In the genomic region with DNA sequence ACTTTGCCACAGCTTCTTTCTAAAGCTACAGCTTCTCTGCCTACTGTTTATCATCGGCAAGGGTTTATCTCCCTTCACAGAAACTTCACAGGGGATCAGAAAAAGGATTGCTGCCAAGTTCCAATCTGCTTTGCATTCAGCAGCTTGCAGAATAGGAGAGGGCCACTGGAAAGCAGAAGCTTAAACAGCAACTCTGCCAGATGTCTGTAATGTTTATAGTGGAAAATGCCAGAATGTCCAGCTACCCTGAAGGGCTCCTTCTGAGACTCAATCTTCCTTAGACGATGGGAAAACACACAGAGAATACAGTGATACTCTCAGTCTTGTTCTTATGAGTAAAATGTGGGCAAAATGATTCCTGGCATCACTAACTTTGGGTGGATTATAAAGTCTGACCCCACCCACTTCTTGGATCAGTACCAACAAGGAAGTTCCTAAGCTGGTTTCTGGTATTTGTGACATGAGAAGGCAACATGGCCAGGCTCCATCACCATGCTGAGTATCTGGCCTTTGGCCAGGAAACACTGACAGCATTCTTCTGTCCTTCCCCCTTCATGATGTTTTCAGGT, we compare ENCODE assay signal across 8 cellular contexts. TPM values are rescaled to one million over a fixed set of nuclear protein-coding genes. Genes with fewer than 3 reads are reported as not detected.
DNase-seq lines count a peak whose midpoint lies in the region; ATAC-seq and TF ChIP-seq lines count a peak whose summit lies in the region.

No MANE protein-coding gene starts in this region.

- no peaks in the 10 kb centered on the region for H3K9me2 ChIP-seq in HCT116 (ENCODE audit: insufficient read depth)

- no peaks in the 10 kb centered on the region for H3K79me2 ChIP-seq in HCT116 (ENCODE audit: insufficient read depth, low read length)

- intact Hi-C loops in HCT116 (cut with micrococcal nuclease), result no loop called here
- intact Hi-C loops in posterior vena cava (cut with DNase I), result loop anchor here in 1 of 2 donors (2.0 kb wide), 1 partner anchor 14 kb away; no protein-coding TSS in a partner anchor

- ATAC-seq in HCT116 (peak; percentile 34; the same call in 1 of the 2 replicates), HG03135 (IDR thresholded peaks at IDR 0.05; ENCODE audit: unreplicated experiment) (no peak), GM21423 (IDR thresholded peaks at IDR 0.05; ENCODE audit: unreplicated experiment) (no peak)

- H3K4me2 ChIP-seq in HCT116 (ENCODE audit: low read length), result peak overlapping the region; percentile 25; the same call in 1 of the 2 replicates

- H3K9me3 ChIP-seq in HCT116 (ENCODE audit: control insufficient read depth in 1 of 2, insufficient read depth in 1 of 2, low read depth in 1 of 2, low read length in 2 of 2), result no peaks in the 10 kb centered on the region
- H3K9me3 ChIP-seq in SJSA1 (replicated peaks), result no peaks in the 10 kb centered on the region

- H3K4me1 ChIP-seq in HCT116 (ENCODE audit: control insufficient read depth in 1 of 2, insufficient read depth in 2 of 2, low read length in 2 of 2) (peaks cover 9 to 16% of the 10 kb centered on the region in 2 experiments; a peak in 3 of 4 replicates), SJSA1 (replicated peaks) (peaks cover 47% of the 10 kb centered on the region)

- H3K9ac ChIP-seq in HCT116 (ENCODE audit: low read length), result no peak overlapping the region

- no peak for TF ChIP-seq RAD21 in HCT116 (IDR thresholded peaks at IDR 0.05; ENCODE audit: low read depth)

- DNase-seq in HCT116 (ENCODE audit: low read depth, low spot score) (peak; percentile 38), SJSA1 (ENCODE audit: low read depth in 1 of 2, low spot score in 2 of 2) (peak; percentile 71 to 77), foreskin fibroblast (peak; percentile 90 to 96), posterior vena cava (ENCODE audit: low spot score) (peak; percentile 90)
- no peak for DNase-seq in effector CD8-positive, alpha-beta T cell (lab: John Stamatoyannopoulos, UW)
- DNase-seq in stimulated activated CD4-positive, alpha-beta T cell treated with anti-CD3 and anti-CD28 coated beads, Interleukin-4, amount 100 ng/mL, for 1 hour, result no peak

- RAD21 ChIA-PET in HCT116 (lab: Charles Lee; ENCODE audit: low non-redundant PET in 1 of 2, low total read pairs in 2 of 2, uncharacterized antibody in 2 of 2, unreplicated experiment in 2 of 2), result no interaction called here

- no peaks in the 10 kb centered on the region; a peak in 1 of 4 replicates for H3K36me3 ChIP-seq in HCT116 (ENCODE audit: control insufficient read depth in 1 of 2, insufficient read depth in 2 of 2, low read length in 2 of 2)
- peaks cover 90% of the 10 kb centered on the region for H3K36me3 ChIP-seq in SJSA1

- H3K27me3 ChIP-seq in HCT116 (ENCODE audit: insufficient read depth, low read length) (no peaks in the 10 kb centered on the region), SJSA1 (replicated peaks) (no peaks in the 10 kb centered on the region)

- TF ChIP-seq POLR2A in HCT116 (IDR thresholded peaks at IDR 0.05; ENCODE audit: borderline replicate concordance, extremely low read depth, insufficient read depth, insufficient read length), result no peak

- peak overlapping the region; percentile 63 for H2AFZ ChIP-seq in HCT116 (ENCODE audit: low read depth, low read length, poor library complexity, severe bottlenecking)

- TF ChIP-seq CTCF in HCT116 (IDR thresholded peaks at IDR 0.05 in 2 of 3, conservative IDR thresholded peaks at IDR 0.05 in 1 of 3; ENCODE audit: borderline replicate concordance in 1 of 3, insufficient read depth in 1 of 3, low read depth in 2 of 3, low read length in 2 of 3), result no peak
- TF ChIP-seq CTCF in foreskin fibroblast (IDR thresholded peaks at IDR 0.05; ENCODE audit: low read depth, low read length), result no peak

- no peaks in the 10 kb centered on the region for H4K20me1 ChIP-seq in HCT116 (ENCODE audit: insufficient read depth)

- CTCF ChIA-PET in HCT116 (lab: Charles Lee), result interaction anchor here (1.0 to 1.2 kb wide), 2 partner anchors 31 to 64 kb away, joined by 3 to 8 read pairs; no protein-coding TSS in a partner anchor

- BruUV-seq in HCT116 (replicated peaks; lab: Mats Ljungman, UMichigan), result no TSS peak

- POLR2A ChIA-PET in HCT116 (lab: Charles Lee), result interaction anchor here (1.0 to 1.2 kb wide), 2 partner anchors 10 to 64 kb away, joined by 3 to 6 read pairs; no protein-coding TSS in a partner anchor

- H3K27ac ChIP-seq in HCT116 (ENCODE audit: low read depth, low read length) (no peak overlapping the region), SJSA1 (peak overlapping the region; percentile 23)

- H3K4me3 ChIP-seq in HCT116 (replicated peaks in 1 of 2; ENCODE audit: low read depth in 1 of 2, low read length in 2 of 2), result no peak overlapping the region
- no peak overlapping the region for H3K4me3 ChIP-seq in SJSA1
- no peak overlapping the region for H3K4me3 ChIP-seq in foreskin fibroblast (ENCODE audit: low read depth in 1 of 2, low read length in 2 of 2)

TF ChIP-seq in HCT116, 20 proteins besides CTCF, POLR2A, EP300 and RAD21 (continues in another document):
- no peak for TF ChIP-seq EGR1 (IDR thresholded peaks at IDR 0.05; ENCODE audit: low read depth)
- no peak for TF ChIP-seq CEBPB (IDR thresholded peaks at IDR 0.05; ENCODE audit: low read depth)
- no peak for TF ChIP-seq CBX3 (IDR thresholded peaks at IDR 0.05; ENCODE audit: low read depth)
- no peak for TF ChIP-seq EZH2phosphoT487 (IDR thresholded peaks at IDR 0.05; ENCODE audit: borderline replicate concordance)
- TF ChIP-seq, protein P1, sequence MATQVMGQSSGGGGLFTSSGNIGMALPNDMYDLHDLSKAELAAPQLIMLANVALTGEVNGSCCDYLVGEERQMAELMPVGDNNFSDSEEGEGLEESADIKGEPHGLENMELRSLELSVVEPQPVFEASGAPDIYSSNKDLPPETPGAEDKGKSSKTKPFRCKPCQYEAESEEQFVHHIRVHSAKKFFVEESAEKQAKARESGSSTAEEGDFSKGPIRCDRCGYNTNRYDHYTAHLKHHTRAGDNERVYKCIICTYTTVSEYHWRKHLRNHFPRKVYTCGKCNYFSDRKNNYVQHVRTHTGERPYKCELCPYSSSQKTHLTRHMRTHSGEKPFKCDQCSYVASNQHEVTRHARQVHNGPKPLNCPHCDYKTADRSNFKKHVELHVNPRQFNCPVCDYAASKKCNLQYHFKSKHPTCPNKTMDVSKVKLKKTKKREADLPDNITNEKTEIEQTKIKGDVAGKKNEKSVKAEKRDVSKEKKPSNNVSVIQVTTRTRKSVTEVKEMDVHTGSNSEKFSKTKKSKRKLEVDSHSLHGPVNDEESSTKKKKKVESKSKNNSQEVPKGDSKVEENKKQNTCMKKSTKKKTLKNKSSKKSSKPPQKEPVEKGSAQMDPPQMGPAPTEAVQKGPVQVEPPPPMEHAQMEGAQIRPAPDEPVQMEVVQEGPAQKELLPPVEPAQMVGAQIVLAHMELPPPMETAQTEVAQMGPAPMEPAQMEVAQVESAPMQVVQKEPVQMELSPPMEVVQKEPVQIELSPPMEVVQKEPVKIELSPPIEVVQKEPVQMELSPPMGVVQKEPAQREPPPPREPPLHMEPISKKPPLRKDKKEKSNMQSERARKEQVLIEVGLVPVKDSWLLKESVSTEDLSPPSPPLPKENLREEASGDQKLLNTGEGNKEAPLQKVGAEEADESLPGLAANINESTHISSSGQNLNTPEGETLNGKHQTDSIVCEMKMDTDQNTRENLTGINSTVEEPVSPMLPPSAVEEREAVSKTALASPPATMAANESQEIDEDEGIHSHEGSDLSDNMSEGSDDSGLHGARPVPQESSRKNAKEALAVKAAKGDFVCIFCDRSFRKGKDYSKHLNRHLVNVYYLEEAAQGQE (IDR thresholded peaks at IDR 0.05; ENCODE audit: low read depth), result no peak
- TF ChIP-seq ZFX (IDR thresholded peaks at IDR 0.05), result no peak
- no peak for TF ChIP-seq SIN3A (IDR thresholded peaks at IDR 0.05; ENCODE audit: low read depth)
- no peak for TF ChIP-seq SRF (IDR thresholded peaks at IDR 0.05; ENCODE audit: low read depth)
- TF ChIP-seq JUND (IDR thresholded peaks at IDR 0.05), result peak; percentile 30; the same call in 1 of the 2 replicates
- TF ChIP-seq YY1 (IDR thresholded peaks at IDR 0.05; ENCODE audit: extremely low read depth, insufficient replicate concordance, low read depth, low read length), result no peak
- TF ChIP-seq SP1 (IDR thresholded peaks at IDR 0.05; ENCODE audit: low read depth), result peak; percentile 56; the same call in 1 of the 2 replicates
- TF ChIP-seq, protein P2, sequence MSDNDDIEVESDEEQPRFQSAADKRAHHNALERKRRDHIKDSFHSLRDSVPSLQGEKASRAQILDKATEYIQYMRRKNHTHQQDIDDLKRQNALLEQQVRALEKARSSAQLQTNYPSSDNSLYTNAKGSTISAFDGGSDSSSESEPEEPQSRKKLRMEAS (IDR thresholded peaks at IDR 0.05), result peak; percentile 56
- TF ChIP-seq ZNF274 (IDR thresholded peaks at IDR 0.05; ENCODE audit: low read depth, low read length), result no peak
- TF ChIP-seq, protein P3, sequence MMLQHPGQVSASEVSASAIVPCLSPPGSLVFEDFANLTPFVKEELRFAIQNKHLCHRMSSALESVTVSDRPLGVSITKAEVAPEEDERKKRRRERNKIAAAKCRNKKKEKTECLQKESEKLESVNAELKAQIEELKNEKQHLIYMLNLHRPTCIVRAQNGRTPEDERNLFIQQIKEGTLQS (IDR thresholded peaks at IDR 0.05), result no peak
- peak; percentile 37; the same call in 1 of the 2 replicates for TF ChIP-seq FOSL1 (IDR thresholded peaks at IDR 0.05; ENCODE audit: low read depth)
- TF ChIP-seq ELF1 (IDR thresholded peaks at IDR 0.05; ENCODE audit: borderline replicate concordance, low read depth), result 0 out of 2 replicates have a peak, but pooled peaks have one; percentile 14
- peak; percentile 37; the same call in 1 of the 2 replicates for TF ChIP-seq POLR2AphosphoS5 (IDR thresholded peaks at IDR 0.05; ENCODE audit: low read depth, low read length)
- TF ChIP-seq EZH2 (IDR thresholded peaks at IDR 0.05), result no peak
- TF ChIP-seq TCF7L2 (IDR thresholded peaks at IDR 0.05; ENCODE audit: borderline replicate concordance, extremely low read depth, insufficient read depth, insufficient read length), result no peak

RNA-seq across cellular contexts. Expression of a gene that starts 19.0 kb away (rescaled TPM):
- 22.4 TPM for total RNA-seq in HCT116 (2021; ENCODE audit: unreplicated experiment)
- polyA plus RNA-seq in HCT116 (2012), result 13.6 and 16.1 TPM in 2 replicates
- 192 and 200 TPM in 2 replicates for total RNA-seq in SJSA1 (2014; rRNA removed; shearing (Covaris generic))
- total RNA-seq in posterior vena cava, result 100 to 1,000 TPM; 352 to 371 TPM

Comparison
In these comparisons a context has a peak if more than half of its experiments do, and no peak if none do; other contexts are left out.
1. DNase-seq: peak in HCT116 (single experiment), SJSA1 (2 of 2), foreskin fibroblast (2 of 2) and posterior vena cava (single experiment); none in effector CD8-positive, alpha-beta T cell (single experiment) and stimulated activated CD4-positive, alpha-beta T cell treated with anti-CD3 and anti-CD28 coated beads, Interleukin-4, amount 100 ng/mL, for 1 hour (single experiment).